Comparison of ENCODE assay signal across 8 cellular contexts in the genomic region with DNA sequence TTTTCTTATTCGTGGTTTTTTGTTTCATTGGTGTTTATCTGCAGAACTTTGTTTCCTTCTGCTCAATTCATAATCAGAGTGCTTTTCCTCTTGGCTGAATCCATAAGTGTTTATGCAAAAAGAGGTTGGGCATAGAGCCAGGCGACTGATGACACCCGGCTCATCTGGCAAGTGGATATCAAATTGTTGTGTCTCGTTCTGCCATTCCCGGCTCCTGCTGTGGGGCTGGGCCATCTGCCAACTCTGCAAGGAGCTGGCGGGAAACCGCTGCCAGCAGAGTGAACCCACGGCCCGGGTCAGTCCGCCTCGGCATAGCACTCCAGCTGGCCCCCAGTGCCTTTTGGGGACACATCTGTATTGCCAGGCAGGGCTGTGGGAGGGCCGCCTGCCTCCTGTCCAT.
DNase-seq lines count a peak whose midpoint lies in the region; ATAC-seq, FAIRE-seq and TF ChIP-seq lines count a peak whose summit lies in the region.
"Not testable (repeated sequence)": the region's sequence is repeated elsewhere in the genome, so short reads cannot be mapped to it uniquely, and the experiment has no call there.

No MANE protein-coding gene starts in this region.

- not testable (repeated sequence) for H3K36me3 ChIP-seq in fibroblast of lung (ENCODE audit: control insufficient read depth, insufficient read depth, low read length)

- not testable (repeated sequence) for ATAC-seq in left colon

- H3K9me3 ChIP-seq in fibroblast of lung (ENCODE audit: control insufficient read depth, insufficient read depth, low read depth, low read length), result not testable (repeated sequence)

- not testable (repeated sequence) for H3K4me1 ChIP-seq in fibroblast of lung (ENCODE audit: control insufficient read depth, extremely low read depth, insufficient read depth, low read length)

- not testable (repeated sequence) for H3K9ac ChIP-seq in fibroblast of lung (ENCODE audit: insufficient read depth, low read length)

- intact Hi-C loops in left colon (cut with DNase I, micrococcal nuclease); posterior cingulate gyrus (cut with DNase I): not testable (repeated sequence)

- DNase-seq in DMS53 treated with DMSO at 0.1 percent for 48 hours (lab: John Stamatoyannopoulos, UW; ENCODE audit: unreplicated experiment), result peak; percentile 47
- DNase-seq in NCI-H1092 treated with DMSO at 0.1 percent for 48 hours (lab: John Stamatoyannopoulos, UW), result peak; percentile 90
- peak; percentile 95 for DNase-seq in NCI-H345 (lab: John Stamatoyannopoulos, UW)
- DNase-seq in amniotic epithelial cell (ENCODE audit: low read depth), result peak; percentile 13
- peak; percentile 74 to 89 for DNase-seq in fibroblast of lung (ENCODE audit: low read depth in 2 of 2)
- peak; percentile 39 to 53 for DNase-seq in left colon
- DNase-seq in posterior cingulate gyrus, result peak; percentile 50 to 96 (median 69)
- peak; percentile 31 for DNase-seq in urothelium cell line (ENCODE audit: low spot score)

- not testable (repeated sequence) for H3K4me3 ChIP-seq in fibroblast of lung (replicated peaks in 1 of 4; ENCODE audit: control extremely low read depth in 1 of 4, insufficient read depth in 1 of 4, low read depth in 3 of 4, low read length in 4 of 4)

- FAIRE-seq in urothelium cell line (lab: Jason Lieb, UNC), result not testable (repeated sequence)

- H2AFZ ChIP-seq in fibroblast of lung (ENCODE audit: low read length), result not testable (repeated sequence)

- H4K20me1 ChIP-seq in fibroblast of lung (ENCODE audit: control insufficient read depth, extremely low read depth, insufficient read depth, low read length), result not testable (repeated sequence)

- H3K27me3 ChIP-seq in fibroblast of lung (ENCODE audit: control insufficient read depth, insufficient read depth, low read length), result not testable (repeated sequence)

- not testable (repeated sequence) for H3K79me2 ChIP-seq in fibroblast of lung (ENCODE audit: control insufficient read depth, insufficient read depth, low read length)

- not testable (repeated sequence) for H3K4me2 ChIP-seq in fibroblast of lung (ENCODE audit: extremely low read depth, insufficient read depth, low read length)

- not testable (repeated sequence) for TF ChIP-seq CTCF in fibroblast of lung (conservative IDR thresholded peaks at IDR 0.05 in 1 of 2, IDR thresholded peaks at IDR 0.05 in 1 of 2; ENCODE audit: low read depth in 1 of 2, low read length in 2 of 2)

- not testable (repeated sequence) for H3K27ac ChIP-seq in fibroblast of lung (ENCODE audit: insufficient read depth, low read length)

Comparison
In these comparisons a context has a peak if more than half of its experiments do, and no peak if none do; other contexts are left out.
1. DNase-seq: peak in every context shown above with its lines; median percentile 95 in NCI-H345; 90 in NCI-H1092 treated with DMSO at 0.1 percent for 48 hours; 82 in fibroblast of lung; 69 in posterior cingulate gyrus; 47 in DMS53 treated with DMSO at 0.1 percent for 48 hours; 46 in left colon; 31 in urothelium cell line; 13 in amniotic epithelial cell.